ENCODE assay signal across 10 cellular contexts in the genomic region with DNA sequence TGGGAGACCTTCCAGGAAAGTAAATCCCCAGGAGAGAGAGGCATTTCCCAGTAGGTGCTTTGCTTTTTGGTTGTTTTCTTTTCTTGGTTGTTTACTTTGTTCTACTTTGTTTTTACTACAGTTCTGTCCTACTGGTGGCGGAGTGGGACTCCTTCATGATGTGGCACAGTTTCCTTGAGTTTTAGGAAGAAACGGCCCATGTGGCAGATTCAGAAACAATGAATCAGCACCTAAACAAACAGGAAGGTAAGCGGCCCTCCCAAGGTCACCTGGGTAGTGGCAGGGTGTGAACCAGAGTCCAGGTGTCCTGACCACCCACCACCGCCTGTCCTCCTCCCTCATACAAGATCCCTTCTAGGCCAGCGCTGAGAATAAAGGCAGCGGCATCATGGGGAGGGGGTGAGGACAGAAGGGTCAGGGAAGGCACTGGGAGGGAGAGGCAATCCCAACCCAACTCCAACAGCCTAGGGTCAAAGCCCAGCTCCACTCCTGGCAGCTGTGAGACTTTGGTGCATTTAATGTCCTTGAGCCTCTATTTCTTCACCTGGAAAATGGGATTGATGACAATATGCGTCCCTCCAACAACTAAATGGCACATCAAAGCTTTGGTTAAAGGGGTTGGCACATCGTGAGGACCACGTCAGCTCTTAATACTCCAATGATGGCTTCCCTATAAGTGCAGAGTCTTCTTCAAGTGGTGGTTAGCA.
A peak's percentile ranks its signal among the peaks of the same experiment; 100 is the strongest.
DNase-seq lines count a peak whose midpoint lies in the region; ATAC-seq, FAIRE-seq and TF ChIP-seq lines count a peak whose summit lies in the region.
"Had no signal": no experiment of that assay in that cellular context is flagged by ENCODE, and none has a peak within 500 bp of the region (broad histone marks: within the 10 kb centered on the region; RNA-seq: fewer than 3 reads in every experiment).

No MANE protein-coding gene starts in this region.

- H3K27me3 ChIP-seq in PC-3 (ENCODE audit: low read length) (no peaks in the 10 kb centered on the region), neural progenitor cell (no peaks in the 10 kb centered on the region)

- peaks cover 3% of the 10 kb centered on the region for H3K27me3 Mint-ChIP-seq in neural progenitor cell (ENCODE audit: insufficient read depth, low read depth)

- peaks cover 11% of the 10 kb centered on the region for H3K4me1 Mint-ChIP-seq in neural progenitor cell

- CTCF ChIA-PET in PC-3 (lab: Charles Lee) = no interaction called here

- DNase-seq in GM18507 (ENCODE audit: extremely low spot score, insufficient read length, low read depth) (no peak), PC-3 (peak; percentile 67), neural progenitor cell (ENCODE audit: low spot score) (no peak), Ammon's horn (ENCODE audit: low spot score) (no peak), T-helper 9 cell (no peak)
- DNase-seq: heart left ventricle, SHP77, stomach had no signal

- H3K4me1 ChIP-seq in PC-3 (ENCODE audit: insufficient read depth, low read length) = peaks cover 22% of the 10 kb centered on the region
- H3K4me1 ChIP-seq in neural progenitor cell = peaks cover 6% of the 10 kb centered on the region

- H4K20me1 ChIP-seq in PC-3 (ENCODE audit: low read length) = no peaks in the 10 kb centered on the region
- no peaks in the 10 kb centered on the region for H4K20me1 ChIP-seq in neural progenitor cell (ENCODE audit: low read depth)

- H2AFZ ChIP-seq in PC-3 (ENCODE audit: low read length) (peak overlapping the region; percentile 68), neural progenitor cell (replicated peaks) (peak overlapping the region; percentile 15)

- POLR2A ChIA-PET in PC-3 (lab: Charles Lee; ENCODE audit: unreplicated experiment) = no interaction called here

- H3K4me2 ChIP-seq in PC-3 (ENCODE audit: low read length) = peak overlapping the region; percentile 66
- H3K4me2 ChIP-seq in neural progenitor cell = no peak overlapping the region

- no peak for TF ChIP-seq CTCF in PC-3 (conservative IDR thresholded peaks at IDR 0.05; ENCODE audit: low read depth, low read length)
- TF ChIP-seq CTCF in neural progenitor cell (IDR thresholded peaks at IDR 0.05) = no peak

- no peaks in the 10 kb centered on the region for H3K36me3 Mint-ChIP-seq in neural progenitor cell

- H3K27ac ChIP-seq in PC-3 (ENCODE audit: low read length) = peak overlapping the region; percentile 97
- peak overlapping the region; percentile 10 for H3K27ac ChIP-seq in cingulate gyrus (ENCODE audit: low read depth, low read length)
- no peak overlapping the region for H3K27ac ChIP-seq in neural progenitor cell
- H3K27ac ChIP-seq: heart left ventricle, stomach had no signal

- no peaks in the 10 kb centered on the region for H3K9me2 ChIP-seq in PC-3 (replicated peaks; ENCODE audit: low read length)

- H3K36me3 ChIP-seq in PC-3 (ENCODE audit: low read depth, low read length) = no peaks in the 10 kb centered on the region
- no peaks in the 10 kb centered on the region for H3K36me3 ChIP-seq in neural progenitor cell
- H3K36me3 ChIP-seq: heart left ventricle, stomach had no signal

- ATAC-seq in PC-3 (peak; percentile 78), GM18505 (IDR thresholded peaks at IDR 0.05; ENCODE audit: unreplicated experiment) (no peak)
- ATAC-seq: heart left ventricle had no signal

- H3K4me3 Mint-ChIP-seq in neural progenitor cell = no peak overlapping the region

- H3K9me3 Mint-ChIP-seq in neural progenitor cell = peaks cover 2% of the 10 kb centered on the region

- intact Hi-C loops in PC-3 (cut with micrococcal nuclease) = no loop called here

- peak; percentile 49 for FAIRE-seq in GM18507 (lab: Jason Lieb, UNC)

- H3K9ac ChIP-seq in PC-3 (ENCODE audit: low read length) (peak overlapping the region; percentile 79), neural progenitor cell (no peak overlapping the region)

- H3K27ac Mint-ChIP-seq in neural progenitor cell = no peak overlapping the region

- H3F3A ChIP-seq in PC-3 (ENCODE audit: low read length, unreplicated experiment) = no peaks in the 10 kb centered on the region
- no peaks in the 10 kb centered on the region for H3F3A ChIP-seq in neural progenitor cell (ENCODE audit: low read depth)

- TF ChIP-seq POLR2A in GM18505 (IDR thresholded peaks at IDR 0.05; ENCODE audit: borderline replicate concordance, extremely low read depth, insufficient read depth, insufficient read length) = no peak

- H3K9me3 ChIP-seq in PC-3 (ENCODE audit: low read length) (no peaks in the 10 kb centered on the region), neural progenitor cell (ENCODE audit: low read depth) (no peaks in the 10 kb centered on the region)
- H3K9me3 ChIP-seq: heart left ventricle, stomach had no signal

- H3K4me3 ChIP-seq in PC-3 (ENCODE audit: low read length) (no peak overlapping the region), neural progenitor cell (no peak overlapping the region)
- H3K4me3 ChIP-seq: heart left ventricle, stomach had no signal

- BruUV-seq in PC-3 (replicated peaks; lab: Mats Ljungman, UMichigan) = no TSS peak

- H3K79me2 ChIP-seq in PC-3 (ENCODE audit: low read length) (no peaks in the 10 kb centered on the region), neural progenitor cell (ENCODE audit: low read depth) (no peaks in the 10 kb centered on the region)
